1 cellular context compared by ENCODE assay signal in the genomic region with DNA sequence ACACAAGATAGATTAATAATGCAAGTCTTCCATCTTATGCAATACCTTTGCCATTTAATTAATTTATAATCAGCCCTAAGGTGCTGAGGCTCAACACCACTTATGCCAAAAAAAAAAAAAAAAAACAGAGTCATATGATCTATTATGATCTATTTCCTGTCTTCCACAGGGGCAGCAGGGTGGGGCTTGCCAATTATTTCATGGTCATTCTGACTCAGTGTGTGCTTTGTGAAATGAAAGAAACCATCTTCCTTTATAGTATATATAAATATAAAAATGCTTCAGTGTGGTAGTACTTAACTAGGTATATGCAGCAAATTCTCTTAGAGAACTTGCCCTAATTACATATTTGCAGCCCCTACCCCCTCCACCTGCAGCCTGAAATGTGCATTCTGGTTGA.
TF ChIP-seq lines count a peak whose summit lies in the region.

No MANE protein-coding gene starts in this region.

TF ChIP-seq in GM23338, 12 proteins besides CTCF, POLR2A, EP300 and RAD21 (continued from another document):
- TF ChIP-seq, protein P1, sequence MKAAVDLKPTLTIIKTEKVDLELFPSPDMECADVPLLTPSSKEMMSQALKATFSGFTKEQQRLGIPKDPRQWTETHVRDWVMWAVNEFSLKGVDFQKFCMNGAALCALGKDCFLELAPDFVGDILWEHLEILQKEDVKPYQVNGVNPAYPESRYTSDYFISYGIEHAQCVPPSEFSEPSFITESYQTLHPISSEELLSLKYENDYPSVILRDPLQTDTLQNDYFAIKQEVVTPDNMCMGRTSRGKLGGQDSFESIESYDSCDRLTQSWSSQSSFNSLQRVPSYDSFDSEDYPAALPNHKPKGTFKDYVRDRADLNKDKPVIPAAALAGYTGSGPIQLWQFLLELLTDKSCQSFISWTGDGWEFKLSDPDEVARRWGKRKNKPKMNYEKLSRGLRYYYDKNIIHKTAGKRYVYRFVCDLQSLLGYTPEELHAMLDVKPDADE (IDR thresholded peaks at IDR 0.05), result no peak
- TF ChIP-seq CREB1 (CRISPR knock-in tag; IDR thresholded peaks at IDR 0.05; ENCODE audit: low read depth) (no peak), ZNF331 (CRISPR knock-in tag; IDR thresholded peaks at IDR 0.05; ENCODE audit: low read depth) (no peak), ZNF114 (CRISPR knock-in tag; IDR thresholded peaks at IDR 0.05) (no peak), POLR2AphosphoS5 (IDR thresholded peaks at IDR 0.05; ENCODE audit: low read depth) (no peak)
- TF ChIP-seq, protein P2, sequence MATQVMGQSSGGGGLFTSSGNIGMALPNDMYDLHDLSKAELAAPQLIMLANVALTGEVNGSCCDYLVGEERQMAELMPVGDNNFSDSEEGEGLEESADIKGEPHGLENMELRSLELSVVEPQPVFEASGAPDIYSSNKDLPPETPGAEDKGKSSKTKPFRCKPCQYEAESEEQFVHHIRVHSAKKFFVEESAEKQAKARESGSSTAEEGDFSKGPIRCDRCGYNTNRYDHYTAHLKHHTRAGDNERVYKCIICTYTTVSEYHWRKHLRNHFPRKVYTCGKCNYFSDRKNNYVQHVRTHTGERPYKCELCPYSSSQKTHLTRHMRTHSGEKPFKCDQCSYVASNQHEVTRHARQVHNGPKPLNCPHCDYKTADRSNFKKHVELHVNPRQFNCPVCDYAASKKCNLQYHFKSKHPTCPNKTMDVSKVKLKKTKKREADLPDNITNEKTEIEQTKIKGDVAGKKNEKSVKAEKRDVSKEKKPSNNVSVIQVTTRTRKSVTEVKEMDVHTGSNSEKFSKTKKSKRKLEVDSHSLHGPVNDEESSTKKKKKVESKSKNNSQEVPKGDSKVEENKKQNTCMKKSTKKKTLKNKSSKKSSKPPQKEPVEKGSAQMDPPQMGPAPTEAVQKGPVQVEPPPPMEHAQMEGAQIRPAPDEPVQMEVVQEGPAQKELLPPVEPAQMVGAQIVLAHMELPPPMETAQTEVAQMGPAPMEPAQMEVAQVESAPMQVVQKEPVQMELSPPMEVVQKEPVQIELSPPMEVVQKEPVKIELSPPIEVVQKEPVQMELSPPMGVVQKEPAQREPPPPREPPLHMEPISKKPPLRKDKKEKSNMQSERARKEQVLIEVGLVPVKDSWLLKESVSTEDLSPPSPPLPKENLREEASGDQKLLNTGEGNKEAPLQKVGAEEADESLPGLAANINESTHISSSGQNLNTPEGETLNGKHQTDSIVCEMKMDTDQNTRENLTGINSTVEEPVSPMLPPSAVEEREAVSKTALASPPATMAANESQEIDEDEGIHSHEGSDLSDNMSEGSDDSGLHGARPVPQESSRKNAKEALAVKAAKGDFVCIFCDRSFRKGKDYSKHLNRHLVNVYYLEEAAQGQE (IDR thresholded peaks at IDR 0.05; ENCODE audit: unreplicated experiment), result no peak
